ENCODE assay signal across 1 cellular context in genomic region chr19:20776083-20777076, GRCh38.
A peak's percentile ranks its signal among the peaks of the same experiment; 100 is the strongest.
TF ChIP-seq lines count a peak whose summit lies in the region.

Gene ZNF66, plus strand, starts transcription at chr19:20776304. Its CDS starts 144 bp downstream, at chr19:20776448.

TF ChIP-seq in HepG2, 621 proteins besides CTCF, POLR2A, EP300 and RAD21 (continued from another document and continues in another):
- TF ChIP-seq PRDM10 (CRISPR knock-in tag; IDR thresholded peaks at IDR 0.05; ENCODE audit: low read depth) (no peak), ZXDC (CRISPR knock-in tag; IDR thresholded peaks at IDR 0.05) (peak; percentile 61; the same call in 1 of the 2 replicates), ZNF225 (CRISPR knock-in tag; IDR thresholded peaks at IDR 0.05) (peak; percentile 46; the same call in 1 of the 2 replicates), HNRNPK (IDR thresholded peaks at IDR 0.05; ENCODE audit: low read depth, low read length, poor library complexity, severe bottlenecking) (no peak), ZHX1 (CRISPR knock-in tag; IDR thresholded peaks at IDR 0.05; ENCODE audit: low read depth) (no peak), ZNF468 (CRISPR knock-in tag; IDR thresholded peaks at IDR 0.05) (no peak), FUBP1 (CRISPR knock-in tag; IDR thresholded peaks at IDR 0.05; ENCODE audit: borderline replicate concordance) (no peak), ZNF205 (CRISPR knock-in tag; IDR thresholded peaks at IDR 0.05) (no peak), ARNTL (CRISPR knock-in tag; IDR thresholded peaks at IDR 0.05) (no peak), ZNF513 (CRISPR knock-in tag; conservative IDR thresholded peaks at IDR 0.05) (no peak), MTF2 (CRISPR knock-in tag; IDR thresholded peaks at IDR 0.05; ENCODE audit: borderline replicate concordance) (no peak), KDM6A (CRISPR knock-in tag; IDR thresholded peaks at IDR 0.05; ENCODE audit: low read depth) (no peak), ZNF431 (CRISPR knock-in tag; IDR thresholded peaks at IDR 0.05; ENCODE audit: borderline replicate concordance, low read depth) (no peak), ZNF670 (CRISPR knock-in tag; IDR thresholded peaks at IDR 0.05; ENCODE audit: borderline replicate concordance) (no peak), PBX2 (CRISPR knock-in tag; IDR thresholded peaks at IDR 0.05) (peak; percentile 90), ZNF160 (CRISPR knock-in tag; IDR thresholded peaks at IDR 0.05) (no peak), TBL1XR1 (IDR thresholded peaks at IDR 0.05; ENCODE audit: borderline replicate concordance, low read length, partially characterized antibody) (no peak), DNMT1 (CRISPR knock-in tag; IDR thresholded peaks at IDR 0.05) (no peak), HNF1B (CRISPR knock-in tag; IDR thresholded peaks at IDR 0.05) (peak; percentile 45; the same call in 1 of the 2 replicates), ZFP91 (CRISPR knock-in tag; IDR thresholded peaks at IDR 0.05; ENCODE audit: borderline replicate concordance) (peak; percentile 37; the same call in 1 of the 2 replicates), FOXA1 (IDR thresholded peaks at IDR 0.05) (no peak), FOXA1 (CRISPR knock-in tag; IDR thresholded peaks at IDR 0.05) (no peak), USF2 (IDR thresholded peaks at IDR 0.05; ENCODE audit: low read depth, low read length) (no peak), USF2 (CRISPR knock-in tag; IDR thresholded peaks at IDR 0.05; ENCODE audit: borderline replicate concordance) (no peak), MNT (IDR thresholded peaks at IDR 0.05) (no peak), AHR (CRISPR knock-in tag; IDR thresholded peaks at IDR 0.05) (no peak)
